ENCODE assay signal across 21 cellular contexts in the genomic region with DNA sequence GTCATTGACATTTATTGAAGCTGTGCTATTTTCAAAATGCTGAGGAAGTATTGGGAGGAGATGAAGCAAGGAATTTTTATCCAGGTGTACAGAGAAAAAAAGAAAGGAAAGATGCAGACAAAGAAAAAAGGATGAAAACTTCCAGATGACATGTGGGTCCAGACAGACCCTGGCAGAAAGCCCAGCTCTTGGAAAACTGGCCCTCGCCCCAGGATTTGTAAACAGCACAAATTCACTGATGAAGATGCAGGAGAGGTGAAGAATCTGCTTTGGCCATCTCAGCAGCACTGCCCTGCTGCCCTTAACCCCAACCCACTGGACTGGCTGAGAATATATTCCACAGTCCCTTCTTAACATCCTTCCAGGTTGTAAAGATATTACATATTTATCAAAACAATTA. TPM values are rescaled to one million over a fixed set of nuclear protein-coding genes. Genes with fewer than 3 reads are reported as not detected.
"Had no signal": no experiment of that assay in that cellular context is flagged by ENCODE, and none has a peak within 500 bp of the region (broad histone marks: within the 10 kb centered on the region; RNA-seq: fewer than 3 reads in every experiment).

No MANE protein-coding gene starts in this region.

- ATAC-seq: activated CD8-positive, alpha-beta T cell treated with anti-CD3 and anti-CD28 coated beads, Interleukin-2, amount 10 ng/mL, durations not matched to agents 7 days and 5 days; left lobe of liver; pancreas; stimulated activated naive CD8-positive, alpha-beta T cell treated with anti-CD3 and anti-CD28 coated beads, Interleukin-15, amount 100 ng/mL, for 72 hours; upper lobe of right lung had no signal

- H3K4me3 ChIP-seq: hepatocyte, pancreas, thoracic aorta, upper lobe of right lung had no signal

- H3K4me1 ChIP-seq: pancreas, upper lobe of right lung had no signal

- FAIRE-seq: endothelial cell of umbilical vein, keratinocyte, pancreas had no signal

- DNase-seq: activated B cell treated with CpG ODN at 0.5 μM for 24 hours; activated CD4-positive, alpha-beta T cell treated with anti-CD3 and anti-CD28 coated beads for 48 hours; activated CD8-positive, alpha-beta memory T cell treated with anti-CD3 and anti-CD28 coated beads, Interleukin-2, amount 50 U/mL, for 4 hours; activated CD8-positive, alpha-beta T cell treated with anti-CD3 and anti-CD28 coated beads, Interleukin-2, amount 10 ng/mL, durations not matched to agents 7 days and 5 days; activated gamma-delta T cell treated with Interleukin-2 at 50 U/mL for 16 hours; activated T-cell treated with anti-CD3 and anti-CD28 coated beads, Interleukin-2, amount 50 U/mL, for 48 hours; amniotic stem cell; cerebellar nuclear complex; effector CD8-positive, alpha-beta T cell; naive B cell; pancreas; stimulated activated CD4-positive, alpha-beta T cell treated with anti-CD3 and anti-CD28 coated beads, Interleukin-1b, Interleukin-23, amount 100 ng/mL, for 48 hours; stimulated activated naive CD8-positive, alpha-beta T cell treated with anti-CD3 and anti-CD28 coated beads, Interleukin-15, amount 100 ng/mL, for 72 hours; upper lobe of right lung had no signal

- H3K36me3 ChIP-seq: pancreas, thoracic aorta, upper lobe of right lung had no signal

- H3K27me3 ChIP-seq: hepatocyte, pancreas, upper lobe of right lung had no signal

- H3K9me3 ChIP-seq: pancreas, thoracic aorta, upper lobe of right lung had no signal

- H3K27ac ChIP-seq: hepatocyte, pancreas, thoracic aorta, upper lobe of right lung had no signal

RNA-seq across cellular contexts. Expression of gene TACR1, which starts 12.5 kb away (rescaled TPM):
- total RNA-seq: activated B cell treated with CpG ODN at 0.5 μM for 24 hours; activated CD8-positive, alpha-beta T cell treated with anti-CD3 and anti-CD28 coated beads, Interleukin-2, amount 10 ng/mL, durations not matched to agents 7 days and 5 days; endothelial cell of umbilical vein; lung microvascular endothelial cell; T-helper 2 cell treated with Interferon-gamma antibody and Interleukin-4, amounts not matched to agents 100 ng/mL and 5 ng/mL, for 36 hours had no signal
